In genomic region chr17:47620503-47621245, GRCh38 we compare ENCODE assay signal across 12 cellular contexts. TPM values are rescaled to one million over a fixed set of nuclear protein-coding genes. Genes with fewer than 3 reads are reported as not detected.
DNase-seq lines count a peak whose midpoint lies in the region; ATAC-seq and TF ChIP-seq lines count a peak whose summit lies in the region.
"Had no signal": no experiment of that assay in that cellular context is flagged by ENCODE, and none has a peak within 500 bp of the region (broad histone marks: within the 10 kb centered on the region; RNA-seq: fewer than 3 reads in every experiment).

No MANE protein-coding gene starts in this region.

- no peaks in the 10 kb centered on the region for H3K9me3 ChIP-seq in AG04450 (ENCODE audit: control insufficient read depth, insufficient read depth, low read length)
- no peaks in the 10 kb centered on the region for H3K9me3 ChIP-seq in adipocyte (ENCODE audit: control insufficient read depth, low read length)

- H3K27me3 Mint-ChIP-seq in HFFc6 (ENCODE audit: insufficient read depth) = peaks cover 3% of the 10 kb centered on the region; the same call in 1 of the 2 replicates
- no peaks in the 10 kb centered on the region for H3K27me3 Mint-ChIP-seq in naive thymus-derived CD8-positive, alpha-beta T cell
- H3K27me3 Mint-ChIP-seq: IgD-negative memory B cell had no signal

- no peaks in the 10 kb centered on the region for H3K9me3 Mint-ChIP-seq in HFFc6
- no peaks in the 10 kb centered on the region for H3K9me3 Mint-ChIP-seq in naive thymus-derived CD8-positive, alpha-beta T cell
- H3K9me3 Mint-ChIP-seq: IgD-negative memory B cell had no signal

- peak overlapping the region; percentile 80 for H3K4me3 Mint-ChIP-seq in HFFc6
- no peak overlapping the region for H3K4me3 Mint-ChIP-seq in naive thymus-derived CD8-positive, alpha-beta T cell

- CTCF ChIA-PET in AG04450 (lab: Charles Lee) = interaction anchor here (0.6 kb wide), 1 partner anchor 123 kb away, joined by 5 read pairs; no protein-coding TSS in a partner anchor

- TF ChIP-seq CTCF in AG04450 (IDR thresholded peaks at IDR 0.05; ENCODE audit: low read depth, low read length) (no peak), HFFc6 (IDR thresholded peaks at IDR 0.05) (no peak)

- ATAC-seq in naive thymus-derived CD8-positive, alpha-beta T cell = no peak
- ATAC-seq in HG03342 (IDR thresholded peaks at IDR 0.05; ENCODE audit: unreplicated experiment) (no peak), GM18505 (IDR thresholded peaks at IDR 0.05; ENCODE audit: unreplicated experiment) (no peak), GM21529 (IDR thresholded peaks at IDR 0.05; ENCODE audit: unreplicated experiment) (no peak)

- H3K4me3 ChIP-seq in AG04450 (ENCODE audit: low read depth, low read length) = no peak overlapping the region
- peak overlapping the region; percentile 7 for H3K4me3 ChIP-seq in adipocyte (ENCODE audit: low read length)

- peak overlapping the region; percentile 94 for H3K27ac Mint-ChIP-seq in HFFc6
- peak overlapping the region in 8 of 10 donors; percentile 15 to 89 (median 50) for H3K27ac Mint-ChIP-seq in naive thymus-derived CD8-positive, alpha-beta T cell

- TF ChIP-seq POLR2A in GM18505 (IDR thresholded peaks at IDR 0.05; ENCODE audit: borderline replicate concordance, extremely low read depth, insufficient read depth, insufficient read length) = no peak

- peaks cover 54% of the 10 kb centered on the region for H3K4me1 Mint-ChIP-seq in HFFc6 (ENCODE audit: low read depth)
- peaks cover 0 to 8% (median 4%) of the 10 kb centered on the region in 4 donors for H3K4me1 Mint-ChIP-seq in naive thymus-derived CD8-positive, alpha-beta T cell

- H3K9ac ChIP-seq in adipocyte (ENCODE audit: low read length) = peak overlapping the region; percentile 70

- POLR2A ChIA-PET in AG04450 (lab: Yijun Ruan, JAX) = interaction anchor here (0.7 to 2.1 kb wide), 2 partner anchors 29 to 45 kb away, joined by 4 to 9 read pairs; partner anchors contain the start of gene KPNB1
- POLR2A ChIA-PET in naive thymus-derived CD8-positive, alpha-beta T cell (lab: Charles Lee) = no interaction called here

- H3K27ac ChIP-seq in AG04450 (ENCODE audit: low read depth, low read length) = peak overlapping the region; percentile 43
- H3K27ac ChIP-seq: VCaP had no signal

- H3K4me1 ChIP-seq in adipocyte (ENCODE audit: control insufficient read depth, insufficient read depth, low read length) = peaks cover 36% of the 10 kb centered on the region

- H3K27me3 ChIP-seq in AG04450 (ENCODE audit: control insufficient read depth, insufficient read depth, low read length) (no peaks in the 10 kb centered on the region), adipocyte (replicated peaks; ENCODE audit: control insufficient read depth, insufficient read depth, low read length) (no peaks in the 10 kb centered on the region)

- peaks cover 39% of the 10 kb centered on the region for H3K36me3 Mint-ChIP-seq in HFFc6 (ENCODE audit: low read depth)
- H3K36me3 Mint-ChIP-seq in naive thymus-derived CD8-positive, alpha-beta T cell = peaks cover 0 to 70% (median 10%) of the 10 kb centered on the region in 3 donors

- peaks cover 58% of the 10 kb centered on the region for H3K36me3 ChIP-seq in adipocyte (ENCODE audit: control insufficient read depth, insufficient read depth, low read length, severe bottlenecking)

- DNase-seq in AG04450 (ENCODE audit: low read depth, low spot score) (no peak), HFFc6 (no peak), adipocyte (ENCODE audit: low read depth) (no peak), globus pallidus (ENCODE audit: low spot score) (no peak)
- no peak for DNase-seq in naive thymus-derived CD8-positive, alpha-beta T cell
- DNase-seq: DND-41, NCI-H82 had no signal

RNA-seq across cellular contexts. Expression of gene KPNB1, which starts 29.0 kb away (rescaled TPM):
- polyA plus RNA-seq in AG04450 (2011; rRNA removed) = 207 and 212 TPM in 2 replicates
- 250 and 270 TPM in 2 replicates for polyA minus RNA-seq in AG04450 (2011; rRNA and poly(A)+ RNA removed)
- 100 to 1,000 TPM; 439 to 580 (median 549) TPM for total RNA-seq in HFFc6 (2021; fragmentation: NEBNext Ultra II Directional; extraction: Animal tissue kit (Norgen Biotek cat#: 25700))
- 100 to 1,000 TPM; 217 to 252 TPM for total RNA-seq in naive thymus-derived CD8-positive, alpha-beta T cell
- polyA plus RNA-seq in naive thymus-derived CD8-positive, alpha-beta T cell = 10 to 100 TPM; 22.8 to 32.2 (median 25.7) TPM
